12 cellular contexts compared by ENCODE assay signal in the genomic region with DNA sequence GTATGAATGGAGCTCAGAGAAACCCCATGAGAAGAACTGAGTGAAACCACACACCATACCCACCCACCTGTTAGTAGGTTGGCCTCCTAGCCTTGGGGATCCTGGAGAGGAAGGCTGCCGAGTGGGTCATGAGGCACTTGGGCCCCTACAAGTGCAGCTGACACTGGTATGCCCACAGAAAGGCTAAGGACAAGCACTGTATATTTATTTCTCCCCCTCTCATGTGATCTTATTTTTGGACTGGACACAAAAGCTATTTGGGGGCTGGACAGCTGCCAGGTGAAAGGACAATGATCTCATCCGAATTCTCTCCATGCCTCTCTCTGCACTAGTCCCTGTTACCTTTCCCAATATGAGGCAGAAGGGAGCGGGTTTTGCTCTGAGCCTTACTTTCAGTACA. TPM values are rescaled to one million over a fixed set of nuclear protein-coding genes. Genes with fewer than 3 reads are reported as not detected.
DNase-seq lines count a peak whose midpoint lies in the region; ATAC-seq, FAIRE-seq and TF ChIP-seq lines count a peak whose summit lies in the region.
"Had no signal": no experiment of that assay in that cellular context is flagged by ENCODE, and none has a peak within 500 bp of the region (broad histone marks: within the 10 kb centered on the region; RNA-seq: fewer than 3 reads in every experiment).

No MANE protein-coding gene starts in this region.

- no TSS peak for BruUV-seq in HepG2 (replicated peaks; lab: Mats Ljungman, UMichigan)

- intact Hi-C loops in right lobe of liver (cut with DNase I), result loop anchor here in 1 of 2 donors (5.0 kb wide), 1 partner anchor 36 kb away; no protein-coding TSS in a partner anchor
- intact Hi-C loops in HepG2 (cut with micrococcal nuclease; ENCODE audit: unreplicated experiment), result loop anchor here (2.0 kb wide), 1 partner anchor 545 kb away; no protein-coding TSS in a partner anchor
- intact Hi-C loops in esophagus muscularis mucosa (cut with DNase I), result loop anchor here (2.0 kb wide), 2 partner anchors 41 to 87 kb away; no protein-coding TSS in a partner anchor
- intact Hi-C loops in aorta (cut with DNase I), result loop anchor here (2.0 to 5.0 kb wide), 3 partner anchors 43 to 551 kb away; no protein-coding TSS in a partner anchor

- no peak for TF ChIP-seq RAD21 in HepG2 (CRISPR knock-in tag; IDR thresholded peaks at IDR 0.05)

- peak overlapping the region in 1 of 3 donors; percentile 26 for H3K27ac ChIP-seq in right lobe of liver
- no peak overlapping the region for H3K27ac ChIP-seq in HepG2 (ENCODE audit: extremely low read length, insufficient read depth, low read length)
- H3K27ac ChIP-seq in esophagus muscularis mucosa (replicated peaks in 1 of 4), result peak overlapping the region; percentile 62 to 77 (median 74)
- peak overlapping the region; percentile 37 for H3K27ac ChIP-seq in muscle layer of duodenum (ENCODE audit: low read length)
- peak overlapping the region; percentile 2 to 86 for H3K27ac ChIP-seq in aorta (ENCODE audit: low read depth in 1 of 2, low read length in 2 of 2)

- H3K4me1 ChIP-seq in right lobe of liver (peaks cover 0 to 3% (median 0%) of the 10 kb centered on the region in 4 donors), HepG2 (ENCODE audit: insufficient read depth, low read length) (no peaks in the 10 kb centered on the region; the same call in 1 of the 2 replicates), esophagus muscularis mucosa (peaks cover 28 to 36% (median 31%) of the 10 kb centered on the region in 4 donors), muscle layer of duodenum (ENCODE audit: control insufficient read depth in 1 of 2, insufficient read depth in 2 of 2, low read length in 2 of 2) (peaks cover 9 to 16% of the 10 kb centered on the region in 2 donors), aorta (ENCODE audit: control insufficient read depth in 1 of 2, insufficient read depth in 2 of 2, low read length in 2 of 2) (peaks cover 0 to 8% of the 10 kb centered on the region in 2 donors)

- CTCF ChIA-PET in HepG2 (lab: Yijun Ruan, JAX; ENCODE audit: low intra/inter-chr PET ratio, low total read pairs), result interaction anchor here (4.4 kb wide), 1 partner anchor 42 kb away, joined by 76 read pairs; no protein-coding TSS in a partner anchor

- H3K4me3 ChIP-seq in right lobe of liver (no peak overlapping the region), HepG2 (replicated peaks in 1 of 3; ENCODE audit: insufficient read depth in 1 of 3, low read depth in 2 of 3, low read length in 3 of 3) (no peak overlapping the region), esophagus muscularis mucosa (no peak overlapping the region), muscle layer of duodenum (ENCODE audit: low read depth in 1 of 2, low read length in 2 of 2) (no peak overlapping the region), aorta (ENCODE audit: low read length in 2 of 2) (no peak overlapping the region)

- H3K27ac Mint-ChIP-seq in stimulated activated naive B cell treated with anti-CD40 and anti-IgM and Interleukin-4, amounts not matched to agents 10 μg/mL and 1 μg/mL and 100 μg/mL, for 72 hours, result no peak overlapping the region
- H3K27ac Mint-ChIP-seq: activated naive CD8-positive, alpha-beta T cell treated with anti-CD3 and anti-CD28 coated beads, Interleukin-2, amount 10 ng/mL, durations not matched to agents 7 days and 5 days had no signal

- 19% methylated on average over 2 of the region's 3 CpGs for WGBS in right lobe of liver (ENCODE audit: insufficient coverage, low coverage, low lambda C conversion rate, missing lambda C conversion rate)
- 13% methylated on average over 2 of the region's 3 CpGs for WGBS in HepG2 (ENCODE audit: low lambda C conversion rate)
- WGBS in esophagus muscularis mucosa, result 32% methylated on average over 3 of the region's 3 CpGs
- 5 to 7% methylated on average over 3 of the region's 3 CpGs for WGBS in aorta, 2 donors

- peaks cover 16 to 19% of the 10 kb centered on the region in 2 donors for H3K27me3 Mint-ChIP-seq in stimulated activated naive B cell treated with anti-CD40 and anti-IgM and Interleukin-4, amounts not matched to agents 10 μg/mL and 1 μg/mL and 100 μg/mL, for 72 hours

- no peaks in the 10 kb centered on the region for H4K20me1 ChIP-seq in HepG2 (ENCODE audit: insufficient read depth, low read length)

- no peak for TF ChIP-seq CTCF in right lobe of liver (IDR thresholded peaks at IDR 0.05)
- TF ChIP-seq CTCF in HepG2 (CRISPR knock-in tag; IDR thresholded peaks at IDR 0.05), result no peak
- no peak for TF ChIP-seq CTCF in esophagus muscularis mucosa (IDR thresholded peaks at IDR 0.05)

- TF ChIP-seq POLR2A in right lobe of liver (IDR thresholded peaks at IDR 0.05) (no peak), HepG2 (IDR thresholded peaks at IDR 0.05; ENCODE audit: insufficient read depth in 1 of 2, low read depth in 2 of 2, low read length in 2 of 2) (no peak), esophagus muscularis mucosa (IDR thresholded peaks at IDR 0.05; ENCODE audit: low read depth) (no peak)

- POLR2A ChIA-PET in HepG2 (lab: Yijun Ruan, JAX), result no interaction called here

- DNase-seq in right lobe of liver (peak in 1 of 3 donors; percentile 34), HepG2 (ENCODE audit: low spot score) (no peak), esophagus muscularis mucosa (ENCODE audit: extremely low spot score) (no peak), aorta (no peak), DMS114 treated with DMSO at 0.1 percent for 48 hours (lab: John Stamatoyannopoulos, UW; ENCODE audit: unreplicated experiment) (no peak)
- no peak for DNase-seq in stimulated activated naive B cell treated with anti-CD40 and anti-IgM and Interleukin-4, amounts not matched to agents 10 μg/mL and 1 μg/mL and 100 μg/mL, for 72 hours
- DNase-seq: activated naive CD8-positive, alpha-beta T cell treated with anti-CD3 and anti-CD28 coated beads, Interleukin-2, amount 10 ng/mL, durations not matched to agents 7 days and 5 days; NCI-H510A; trophoblast cell had no signal

- H3K27me3 ChIP-seq in right lobe of liver (no peaks in the 10 kb centered on the region), HepG2 (ENCODE audit: control insufficient read depth in 1 of 2, insufficient read depth in 2 of 2, low read length in 2 of 2) (peaks cover 0 to 6% of the 10 kb centered on the region in 2 experiments; a peak in 1 of 5 replicates), esophagus muscularis mucosa (no peaks in the 10 kb centered on the region), muscle layer of duodenum (ENCODE audit: low read depth, low read length) (no peaks in the 10 kb centered on the region), aorta (ENCODE audit: control insufficient read depth in 1 of 2, insufficient read depth in 2 of 2, low read length in 1 of 2) (no peaks in the 10 kb centered on the region)

- H3K36me3 Mint-ChIP-seq in stimulated activated naive B cell treated with anti-CD40 and anti-IgM and Interleukin-4, amounts not matched to agents 10 μg/mL and 1 μg/mL and 100 μg/mL, for 72 hours, result no peaks in the 10 kb centered on the region
- H3K36me3 Mint-ChIP-seq: activated naive CD8-positive, alpha-beta T cell treated with anti-CD3 and anti-CD28 coated beads, Interleukin-2, amount 10 ng/mL, durations not matched to agents 7 days and 5 days had no signal

- H3K36me3 ChIP-seq in right lobe of liver, result no peaks in the 10 kb centered on the region
- H3K36me3 ChIP-seq in HepG2 (replicated peaks in 1 of 2; ENCODE audit: control insufficient read depth in 1 of 2, insufficient read depth in 2 of 2, low read length in 2 of 2), result no peaks in the 10 kb centered on the region
- H3K36me3 ChIP-seq in esophagus muscularis mucosa, result no peaks in the 10 kb centered on the region
- H3K36me3 ChIP-seq in muscle layer of duodenum (ENCODE audit: control insufficient read depth in 1 of 2, insufficient read depth in 2 of 2, low read length in 2 of 2), result no peaks in the 10 kb centered on the region
- H3K36me3 ChIP-seq in aorta (ENCODE audit: control insufficient read depth in 1 of 2, insufficient read depth in 2 of 2, low read length in 1 of 2), result no peaks in the 10 kb centered on the region

- H3K4me1 Mint-ChIP-seq in stimulated activated naive B cell treated with anti-CD40 and anti-IgM and Interleukin-4, amounts not matched to agents 10 μg/mL and 1 μg/mL and 100 μg/mL, for 72 hours, result no peaks in the 10 kb centered on the region

- H2AFZ ChIP-seq in HepG2 (ENCODE audit: low read length), result no peak overlapping the region

- H3K4me2 ChIP-seq in HepG2 (ENCODE audit: low read depth, low read length), result no peak overlapping the region

- no peak overlapping the region for H3K9ac ChIP-seq in HepG2 (ENCODE audit: insufficient read depth, low read depth, low read length)

- H3K9me3 Mint-ChIP-seq in stimulated activated naive B cell treated with anti-CD40 and anti-IgM and Interleukin-4, amounts not matched to agents 10 μg/mL and 1 μg/mL and 100 μg/mL, for 72 hours, result peaks cover 0 to 2% of the 10 kb centered on the region in 2 donors
- H3K9me3 Mint-ChIP-seq: activated naive CD8-positive, alpha-beta T cell treated with anti-CD3 and anti-CD28 coated beads, Interleukin-2, amount 10 ng/mL, durations not matched to agents 7 days and 5 days had no signal

- no peak for TF ChIP-seq EP300 in HepG2 (IDR thresholded peaks at IDR 0.05; ENCODE audit: low read depth in 2 of 2, low read length in 2 of 2)
- TF ChIP-seq EP300 in HepG2 (CRISPR knock-in tag; IDR thresholded peaks at IDR 0.05; ENCODE audit: borderline replicate concordance), result no peak
- no peak for TF ChIP-seq EP300 in esophagus muscularis mucosa (IDR thresholded peaks at IDR 0.05)

- no peaks in the 10 kb centered on the region for H3K9me3 ChIP-seq in right lobe of liver
- no peaks in the 10 kb centered on the region for H3K9me3 ChIP-seq in HepG2 (ENCODE audit: low read length)
- H3K9me3 ChIP-seq in esophagus muscularis mucosa, result no peaks in the 10 kb centered on the region
- H3K9me3 ChIP-seq in muscle layer of duodenum (ENCODE audit: control insufficient read depth in 1 of 2, low read length in 2 of 2), result no peaks in the 10 kb centered on the region
- H3K9me3 ChIP-seq in aorta (ENCODE audit: control insufficient read depth, low read length), result no peaks in the 10 kb centered on the region

- ATAC-seq in right lobe of liver (peak; percentile 29 to 67 (median 33)), HepG2 (no peak), aorta (ENCODE audit: low FRiP score) (peak; percentile 79), HG02759 (IDR thresholded peaks at IDR 0.05; ENCODE audit: unreplicated experiment) (no peak)
- no peak for ATAC-seq in stimulated activated naive B cell treated with anti-CD40 and anti-IgM and Interleukin-4, amounts not matched to agents 10 μg/mL and 1 μg/mL and 100 μg/mL, for 72 hours (replicated peaks)

- H3K79me2 ChIP-seq in HepG2 (ENCODE audit: insufficient read depth, low read length), result no peaks in the 10 kb centered on the region

- in situ Hi-C loops in HepG2 (cut with HindIII; ENCODE audit: extremely low pct_ligation_motif_present, low pct_unique_long_range_greater_than_20kb), result loop anchor here (5.0 kb wide), 1 partner anchor 41 kb away; no protein-coding TSS in a partner anchor

- FAIRE-seq in HepG2 (lab: Jason Lieb, UNC), result no peak
- FAIRE-seq: GM12891 had no signal

- H3K4me3 Mint-ChIP-seq in stimulated activated naive B cell treated with anti-CD40 and anti-IgM and Interleukin-4, amounts not matched to agents 10 μg/mL and 1 μg/mL and 100 μg/mL, for 72 hours, result no peak overlapping the region
- H3K4me3 Mint-ChIP-seq: activated naive CD8-positive, alpha-beta T cell treated with anti-CD3 and anti-CD28 coated beads, Interleukin-2, amount 10 ng/mL, durations not matched to agents 7 days and 5 days had no signal

RNA-seq across cellular contexts. Expression of a gene that starts 12.0 kb away (rescaled TPM):
- total RNA-seq in right lobe of liver (under 1 TPM in 5 of 6 experiments, not detected in 1; 0.12 to 0.56 (median 0.42) TPM), HepG2 (2016; rRNA removed; fragmentation: Illumina TruSeq; extraction: Trizol) (not detected in 2 replicates), esophagus muscularis mucosa (1 to 10 TPM; 1.7 to 4.0 (median 2.9) TPM), aorta (10 to 100 TPM; 24.4 to 25.6 TPM)
- total RNA-seq in HepG2 (2016; cell fraction: cytosol; rRNA removed; fragmentation: Illumina TruSeq; extraction: Trizol; ENCODE audit: low read depth), result 0.18 TPM in 1 of 2 replicates, not detected in the other
- not detected in 2 replicates for total RNA-seq in HepG2 (2016; cell fraction: insoluble cytoplasmic fraction; rRNA removed; fragmentation: Illumina TruSeq; extraction: Trizol)
- total RNA-seq in HepG2 (2016; cell fraction: membrane; rRNA removed; fragmentation: Illumina TruSeq; extraction: Trizol), result 0.07 and 0.12 TPM in 2 replicates
- total RNA-seq in HepG2 (2016; cell fraction: nucleus; rRNA removed; fragmentation: Illumina TruSeq; extraction: Trizol), result not detected in 2 replicates
- polyA plus RNA-seq in HepG2 (2011; rRNA removed) (not detected in 2 replicates), aorta (10 to 100 TPM; 19.8 to 44.2 TPM)
- not detected in 2 replicates for polyA plus RNA-seq in HepG2 (2011; cell fraction: cytosol; rRNA removed)
- polyA plus RNA-seq in HepG2 (2011; cell fraction: nucleus; rRNA removed), result not detected in 2 replicates
- not detected in 2 replicates for polyA plus RNA-seq in HepG2 (2012)
- not detected in 2 replicates for polyA plus RNA-seq in HepG2 (2016; cell fraction: cytosol; fragmentation: Illumina TruSeq; extraction: Trizol; ENCODE audit: low read depth)
- not detected in 2 replicates for polyA plus RNA-seq in HepG2 (2016; cell fraction: insoluble cytoplasmic fraction; fragmentation: Illumina TruSeq; extraction: Trizol; ENCODE audit: low read depth)
- not detected in 2 replicates for polyA plus RNA-seq in HepG2 (2016; cell fraction: membrane; fragmentation: Illumina TruSeq; extraction: Trizol; ENCODE audit: low read depth)
- polyA plus RNA-seq in HepG2 (2016; cell fraction: nucleus; fragmentation: Illumina TruSeq; extraction: Trizol; ENCODE audit: insufficient read depth, low read depth), result not detected in 2 replicates
- polyA minus RNA-seq in HepG2 (2011; rRNA and poly(A)+ RNA removed; ENCODE audit: low replicate concordance), result not detected in 2 replicates
- polyA minus RNA-seq in HepG2 (2011; cell fraction: cytosol; rRNA and poly(A)+ RNA removed), result not detected in 2 replicates
- not detected in 2 replicates for polyA minus RNA-seq in HepG2 (2011; cell fraction: nucleus; rRNA and poly(A)+ RNA removed)
- total RNA-seq: activated naive CD8-positive, alpha-beta T cell treated with anti-CD3 and anti-CD28 coated beads, Interleukin-2, amount 10 ng/mL, durations not matched to agents 7 days and 5 days had no signal

Comparison
In these comparisons a context has a peak if more than half of its experiments do, and no peak if none do; other contexts are left out.
1. ATAC-seq: peak in right lobe of liver (4 of 4) and aorta (single experiment); none in HepG2 (single experiment), stimulated activated naive B cell treated with anti-CD40 and anti-IgM and Interleukin-4, amounts not matched to agents 10 μg/mL and 1 μg/mL and 100 μg/mL, for 72 hours (0 of 2) and HG02759 (single experiment).
2. RNA of a gene that starts 12.0 kb away (total RNA-seq): 24.4 to 25.6 TPM in aorta; 1.7 to 4.0 TPM in esophagus muscularis mucosa, 0.12 to 0.56 TPM in right lobe of liver and 0.07 to 0.18 TPM in HepG2; every median in the first group is over 4 times any median in the second.